ENCODE assay signal across 1 cellular context in the genomic region with DNA sequence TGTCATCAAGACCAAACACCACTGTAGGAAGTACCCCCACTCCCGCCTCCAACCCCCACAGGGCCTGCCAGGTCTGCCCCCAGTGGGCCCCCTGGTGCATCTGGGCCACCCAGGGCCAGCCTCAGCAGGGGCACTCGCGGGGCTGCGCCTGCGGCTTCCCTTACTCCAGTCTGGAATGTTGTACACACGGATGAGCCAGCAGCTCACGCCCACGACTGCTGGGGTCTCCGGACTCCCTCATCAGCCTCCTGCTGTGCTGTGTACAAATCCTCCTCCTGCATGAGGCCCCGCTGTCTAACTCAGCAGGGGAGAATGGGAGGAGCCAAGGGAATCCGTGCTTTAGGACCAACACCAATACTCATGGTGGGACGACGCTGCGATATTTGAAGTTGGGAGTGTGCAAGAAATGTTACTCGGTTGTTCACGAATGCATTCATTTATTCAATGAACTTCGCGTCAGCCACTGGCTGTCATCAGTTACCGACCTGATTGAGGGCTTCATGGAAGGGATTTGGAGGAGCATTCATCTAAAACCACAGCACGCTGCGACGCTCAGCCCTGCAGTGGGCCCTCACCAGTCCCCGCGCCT.
A peak's percentile ranks its signal among the peaks of the same experiment; 100 is the strongest.
TF ChIP-seq lines count a peak whose summit lies in the region.

No MANE protein-coding gene starts in this region.

TF ChIP-seq in HepG2, 621 proteins besides CTCF, POLR2A, EP300 and RAD21 (continued from another document and continues in another):
- TF ChIP-seq, protein P1, sequence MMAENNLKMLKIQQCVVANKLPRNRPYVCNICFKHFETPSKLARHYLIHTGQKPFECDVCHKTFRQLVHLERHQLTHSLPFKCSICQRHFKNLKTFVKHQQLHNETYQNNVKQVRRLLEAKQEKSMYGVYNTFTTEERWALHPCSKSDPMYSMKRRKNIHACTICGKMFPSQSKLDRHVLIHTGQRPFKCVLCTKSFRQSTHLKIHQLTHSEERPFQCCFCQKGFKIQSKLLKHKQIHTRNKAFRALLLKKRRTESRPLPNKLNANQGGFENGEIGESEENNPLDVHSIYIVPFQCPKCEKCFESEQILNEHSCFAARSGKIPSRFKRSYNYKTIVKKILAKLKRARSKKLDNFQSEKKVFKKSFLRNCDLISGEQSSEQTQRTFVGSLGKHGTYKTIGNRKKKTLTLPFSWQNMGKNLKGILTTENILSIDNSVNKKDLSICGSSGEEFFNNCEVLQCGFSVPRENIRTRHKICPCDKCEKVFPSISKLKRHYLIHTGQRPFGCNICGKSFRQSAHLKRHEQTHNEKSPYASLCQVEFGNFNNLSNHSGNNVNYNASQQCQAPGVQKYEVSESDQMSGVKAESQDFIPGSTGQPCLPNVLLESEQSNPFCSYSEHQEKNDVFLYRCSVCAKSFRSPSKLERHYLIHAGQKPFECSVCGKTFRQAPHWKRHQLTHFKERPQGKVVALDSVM (CRISPR knock-in tag; IDR thresholded peaks at IDR 0.05), result peak; percentile 92
- TF ChIP-seq SP2 (CRISPR knock-in tag; IDR thresholded peaks at IDR 0.05), result no peak
- TF ChIP-seq, protein P2, sequence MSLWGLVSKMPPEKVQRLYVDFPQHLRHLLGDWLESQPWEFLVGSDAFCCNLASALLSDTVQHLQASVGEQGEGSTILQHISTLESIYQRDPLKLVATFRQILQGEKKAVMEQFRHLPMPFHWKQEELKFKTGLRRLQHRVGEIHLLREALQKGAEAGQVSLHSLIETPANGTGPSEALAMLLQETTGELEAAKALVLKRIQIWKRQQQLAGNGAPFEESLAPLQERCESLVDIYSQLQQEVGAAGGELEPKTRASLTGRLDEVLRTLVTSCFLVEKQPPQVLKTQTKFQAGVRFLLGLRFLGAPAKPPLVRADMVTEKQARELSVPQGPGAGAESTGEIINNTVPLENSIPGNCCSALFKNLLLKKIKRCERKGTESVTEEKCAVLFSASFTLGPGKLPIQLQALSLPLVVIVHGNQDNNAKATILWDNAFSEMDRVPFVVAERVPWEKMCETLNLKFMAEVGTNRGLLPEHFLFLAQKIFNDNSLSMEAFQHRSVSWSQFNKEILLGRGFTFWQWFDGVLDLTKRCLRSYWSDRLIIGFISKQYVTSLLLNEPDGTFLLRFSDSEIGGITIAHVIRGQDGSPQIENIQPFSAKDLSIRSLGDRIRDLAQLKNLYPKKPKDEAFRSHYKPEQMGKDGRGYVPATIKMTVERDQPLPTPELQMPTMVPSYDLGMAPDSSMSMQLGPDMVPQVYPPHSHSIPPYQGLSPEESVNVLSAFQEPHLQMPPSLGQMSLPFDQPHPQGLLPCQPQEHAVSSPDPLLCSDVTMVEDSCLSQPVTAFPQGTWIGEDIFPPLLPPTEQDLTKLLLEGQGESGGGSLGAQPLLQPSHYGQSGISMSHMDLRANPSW (CRISPR knock-in tag; IDR thresholded peaks at IDR 0.05; ENCODE audit: borderline replicate concordance), result no peak
- TF ChIP-seq, protein P3, sequence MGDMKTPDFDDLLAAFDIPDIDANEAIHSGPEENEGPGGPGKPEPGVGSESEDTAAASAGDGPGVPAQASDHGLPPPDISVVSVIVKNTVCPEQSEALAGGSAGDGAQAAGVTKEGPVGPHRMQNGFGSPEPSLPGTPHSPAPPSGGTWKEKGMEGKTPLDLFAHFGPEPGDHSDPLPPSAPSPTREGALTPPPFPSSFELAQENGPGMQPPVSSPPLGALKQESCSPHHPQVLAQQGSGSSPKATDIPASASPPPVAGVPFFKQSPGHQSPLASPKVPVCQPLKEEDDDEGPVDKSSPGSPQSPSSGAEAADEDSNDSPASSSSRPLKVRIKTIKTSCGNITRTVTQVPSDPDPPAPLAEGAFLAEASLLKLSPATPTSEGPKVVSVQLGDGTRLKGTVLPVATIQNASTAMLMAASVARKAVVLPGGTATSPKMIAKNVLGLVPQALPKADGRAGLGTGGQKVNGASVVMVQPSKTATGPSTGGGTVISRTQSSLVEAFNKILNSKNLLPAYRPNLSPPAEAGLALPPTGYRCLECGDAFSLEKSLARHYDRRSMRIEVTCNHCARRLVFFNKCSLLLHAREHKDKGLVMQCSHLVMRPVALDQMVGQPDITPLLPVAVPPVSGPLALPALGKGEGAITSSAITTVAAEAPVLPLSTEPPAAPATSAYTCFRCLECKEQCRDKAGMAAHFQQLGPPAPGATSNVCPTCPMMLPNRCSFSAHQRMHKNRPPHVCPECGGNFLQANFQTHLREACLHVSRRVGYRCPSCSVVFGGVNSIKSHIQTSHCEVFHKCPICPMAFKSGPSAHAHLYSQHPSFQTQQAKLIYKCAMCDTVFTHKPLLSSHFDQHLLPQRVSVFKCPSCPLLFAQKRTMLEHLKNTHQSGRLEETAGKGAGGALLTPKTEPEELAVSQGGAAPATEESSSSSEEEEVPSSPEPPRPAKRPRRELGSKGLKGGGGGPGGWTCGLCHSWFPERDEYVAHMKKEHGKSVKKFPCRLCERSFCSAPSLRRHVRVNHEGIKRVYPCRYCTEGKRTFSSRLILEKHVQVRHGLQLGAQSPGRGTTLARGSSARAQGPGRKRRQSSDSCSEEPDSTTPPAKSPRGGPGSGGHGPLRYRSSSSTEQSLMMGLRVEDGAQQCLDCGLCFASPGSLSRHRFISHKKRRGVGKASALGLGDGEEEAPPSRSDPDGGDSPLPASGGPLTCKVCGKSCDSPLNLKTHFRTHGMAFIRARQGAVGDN (CRISPR knock-in tag; IDR thresholded peaks at IDR 0.05), result no peak
- TF ChIP-seq, protein P4, sequence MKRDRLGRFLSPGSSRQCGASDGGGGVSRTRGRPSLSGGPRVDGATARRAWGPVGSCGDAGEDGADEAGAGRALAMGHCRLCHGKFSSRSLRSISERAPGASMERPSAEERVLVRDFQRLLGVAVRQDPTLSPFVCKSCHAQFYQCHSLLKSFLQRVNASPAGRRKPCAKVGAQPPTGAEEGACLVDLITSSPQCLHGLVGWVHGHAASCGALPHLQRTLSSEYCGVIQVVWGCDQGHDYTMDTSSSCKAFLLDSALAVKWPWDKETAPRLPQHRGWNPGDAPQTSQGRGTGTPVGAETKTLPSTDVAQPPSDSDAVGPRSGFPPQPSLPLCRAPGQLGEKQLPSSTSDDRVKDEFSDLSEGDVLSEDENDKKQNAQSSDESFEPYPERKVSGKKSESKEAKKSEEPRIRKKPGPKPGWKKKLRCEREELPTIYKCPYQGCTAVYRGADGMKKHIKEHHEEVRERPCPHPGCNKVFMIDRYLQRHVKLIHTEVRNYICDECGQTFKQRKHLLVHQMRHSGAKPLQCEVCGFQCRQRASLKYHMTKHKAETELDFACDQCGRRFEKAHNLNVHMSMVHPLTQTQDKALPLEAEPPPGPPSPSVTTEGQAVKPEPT (CRISPR knock-in tag; IDR thresholded peaks at IDR 0.05; ENCODE audit: low read depth), result no peak
- no peak; the same call in 1 of the 2 replicates for TF ChIP-seq ZBTB42 (CRISPR knock-in tag; IDR thresholded peaks at IDR 0.05)
- TF ChIP-seq KLF12 (CRISPR knock-in tag; IDR thresholded peaks at IDR 0.05; ENCODE audit: borderline replicate concordance), result no peak
- no peak; the same call in 1 of the 2 replicates for TF ChIP-seq RXRB (CRISPR knock-in tag; IDR thresholded peaks at IDR 0.05; ENCODE audit: borderline replicate concordance)
- no peak for TF ChIP-seq MED13 (CRISPR knock-in tag; IDR thresholded peaks at IDR 0.05)
- peak; percentile 14 for TF ChIP-seq KDM2A (CRISPR knock-in tag; IDR thresholded peaks at IDR 0.05; ENCODE audit: borderline replicate concordance, low read depth)
- TF ChIP-seq, protein P5, sequence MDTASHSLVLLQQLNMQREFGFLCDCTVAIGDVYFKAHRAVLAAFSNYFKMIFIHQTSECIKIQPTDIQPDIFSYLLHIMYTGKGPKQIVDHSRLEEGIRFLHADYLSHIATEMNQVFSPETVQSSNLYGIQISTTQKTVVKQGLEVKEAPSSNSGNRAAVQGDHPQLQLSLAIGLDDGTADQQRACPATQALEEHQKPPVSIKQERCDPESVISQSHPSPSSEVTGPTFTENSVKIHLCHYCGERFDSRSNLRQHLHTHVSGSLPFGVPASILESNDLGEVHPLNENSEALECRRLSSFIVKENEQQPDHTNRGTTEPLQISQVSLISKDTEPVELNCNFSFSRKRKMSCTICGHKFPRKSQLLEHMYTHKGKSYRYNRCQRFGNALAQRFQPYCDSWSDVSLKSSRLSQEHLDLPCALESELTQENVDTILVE (CRISPR knock-in tag; IDR thresholded peaks at IDR 0.05), result no peak
- no peak for TF ChIP-seq ZNF780A (CRISPR knock-in tag; IDR thresholded peaks at IDR 0.05)
- peak; percentile 56 for TF ChIP-seq PTBP1 (IDR thresholded peaks at IDR 0.05; ENCODE audit: low read depth, low read length, poor library complexity, severe bottlenecking)
- TF ChIP-seq IRF2 (CRISPR knock-in tag; IDR thresholded peaks at IDR 0.05), result no peak; the same call in 1 of the 2 replicates
- TF ChIP-seq ZNF367 (CRISPR knock-in tag; IDR thresholded peaks at IDR 0.05; ENCODE audit: borderline replicate concordance), result no peak
- peak; percentile 52; the same call in 1 of the 2 replicates for TF ChIP-seq HIVEP1 (CRISPR knock-in tag; IDR thresholded peaks at IDR 0.05)
- TF ChIP-seq ZNF720 (CRISPR knock-in tag; IDR thresholded peaks at IDR 0.05), result no peak
- no peak for TF ChIP-seq CEBPB (IDR thresholded peaks at IDR 0.05; ENCODE audit: borderline replicate concordance, low read depth, low read length)
- TF ChIP-seq HNF4A (CRISPR knock-in tag; IDR thresholded peaks at IDR 0.05), result 0 out of 2 replicates have a peak, but pooled peaks have one; percentile 3
- no peak for TF ChIP-seq MEF2D (CRISPR knock-in tag; IDR thresholded peaks at IDR 0.05)
- no peak for TF ChIP-seq ZNF225 (CRISPR knock-in tag; IDR thresholded peaks at IDR 0.05)
- TF ChIP-seq ZMYM3 (CRISPR knock-in tag; IDR thresholded peaks at IDR 0.05), result 0 out of 2 replicates have a peak, but pooled peaks have one; percentile 29
- TF ChIP-seq ZNF224 (CRISPR knock-in tag; IDR thresholded peaks at IDR 0.05), result no peak
- TF ChIP-seq, protein P6, sequence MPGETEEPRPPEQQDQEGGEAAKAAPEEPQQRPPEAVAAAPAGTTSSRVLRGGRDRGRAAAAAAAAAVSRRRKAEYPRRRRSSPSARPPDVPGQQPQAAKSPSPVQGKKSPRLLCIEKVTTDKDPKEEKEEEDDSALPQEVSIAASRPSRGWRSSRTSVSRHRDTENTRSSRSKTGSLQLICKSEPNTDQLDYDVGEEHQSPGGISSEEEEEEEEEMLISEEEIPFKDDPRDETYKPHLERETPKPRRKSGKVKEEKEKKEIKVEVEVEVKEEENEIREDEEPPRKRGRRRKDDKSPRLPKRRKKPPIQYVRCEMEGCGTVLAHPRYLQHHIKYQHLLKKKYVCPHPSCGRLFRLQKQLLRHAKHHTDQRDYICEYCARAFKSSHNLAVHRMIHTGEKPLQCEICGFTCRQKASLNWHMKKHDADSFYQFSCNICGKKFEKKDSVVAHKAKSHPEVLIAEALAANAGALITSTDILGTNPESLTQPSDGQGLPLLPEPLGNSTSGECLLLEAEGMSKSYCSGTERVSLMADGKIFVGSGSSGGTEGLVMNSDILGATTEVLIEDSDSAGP (CRISPR knock-in tag; IDR thresholded peaks at IDR 0.05; ENCODE audit: borderline replicate concordance), result 0 out of 2 replicates have a peak, but pooled peaks have one; percentile 75
- TF ChIP-seq RFX5 (IDR thresholded peaks at IDR 0.05; ENCODE audit: low read depth, low read length), result peak; percentile 85
- TF ChIP-seq ZNF34 (CRISPR knock-in tag; IDR thresholded peaks at IDR 0.05; ENCODE audit: borderline replicate concordance), result no peak
- no peak for TF ChIP-seq ZNF737 (CRISPR knock-in tag; IDR thresholded peaks at IDR 0.05; ENCODE audit: borderline replicate concordance)
- TF ChIP-seq ZNF563 (CRISPR knock-in tag; IDR thresholded peaks at IDR 0.05), result no peak
- no peak for TF ChIP-seq ZNF557 (CRISPR knock-in tag; IDR thresholded peaks at IDR 0.05)
- 0 out of 2 replicates have a peak, but pooled peaks have one; percentile 13 for TF ChIP-seq ZBTB20 (CRISPR knock-in tag; IDR thresholded peaks at IDR 0.05; ENCODE audit: borderline replicate concordance, low read depth)
- no peak for TF ChIP-seq ZNF326 (CRISPR knock-in tag; IDR thresholded peaks at IDR 0.05; ENCODE audit: borderline replicate concordance)
- TF ChIP-seq ZNF75D (CRISPR knock-in tag; IDR thresholded peaks at IDR 0.05; ENCODE audit: borderline replicate concordance), result peak; percentile 74; the same call in 1 of the 2 replicates
- no peak for TF ChIP-seq MBNL3 (CRISPR knock-in tag; conservative IDR thresholded peaks at IDR 0.05)
- 0 out of 3 replicates have a peak, but pooled peaks have one; percentile 2 for TF ChIP-seq MXI1 (IDR thresholded peaks at IDR 0.05; ENCODE audit: borderline replicate concordance, low read depth, low read length)
- no peak for TF ChIP-seq FOXM1 (CRISPR knock-in tag; IDR thresholded peaks at IDR 0.05)
- TF ChIP-seq ZNF781 (CRISPR knock-in tag; IDR thresholded peaks at IDR 0.05; ENCODE audit: borderline replicate concordance, not compliant biosample characterization), result no peak
- no peak for TF ChIP-seq MAZ (IDR thresholded peaks at IDR 0.05; ENCODE audit: borderline replicate concordance, low read depth, low read length)
- TF ChIP-seq MAZ (CRISPR knock-in tag; IDR thresholded peaks at IDR 0.05; ENCODE audit: low read depth), result no peak; the same call in 1 of the 2 replicates
- no peak for TF ChIP-seq ZBTB8A (CRISPR knock-in tag; IDR thresholded peaks at IDR 0.05; ENCODE audit: borderline replicate concordance, low read depth)
- no peak for TF ChIP-seq PHF5A (CRISPR knock-in tag; IDR thresholded peaks at IDR 0.05; ENCODE audit: low read depth, unreplicated experiment)
- TF ChIP-seq, protein P7, sequence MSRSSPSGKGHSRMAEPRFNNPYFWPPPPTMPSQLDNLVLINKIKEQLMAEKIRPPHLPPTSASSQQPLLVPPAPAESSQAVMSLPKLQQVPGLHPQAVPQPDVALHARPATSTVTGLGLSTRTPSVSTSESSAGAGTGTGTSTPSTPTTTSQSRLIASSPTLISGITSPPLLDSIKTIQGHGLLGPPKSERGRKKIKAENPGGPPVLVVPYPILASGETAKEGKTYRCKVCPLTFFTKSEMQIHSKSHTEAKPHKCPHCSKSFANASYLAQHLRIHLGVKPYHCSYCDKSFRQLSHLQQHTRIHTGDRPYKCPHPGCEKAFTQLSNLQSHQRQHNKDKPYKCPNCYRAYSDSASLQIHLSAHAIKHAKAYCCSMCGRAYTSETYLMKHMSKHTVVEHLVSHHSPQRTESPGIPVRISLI (CRISPR knock-in tag; IDR thresholded peaks at IDR 0.05; ENCODE audit: borderline replicate concordance), result no peak
- peak; percentile 31; the same call in 1 of the 2 replicates for TF ChIP-seq DPF2 (CRISPR knock-in tag; IDR thresholded peaks at IDR 0.05; ENCODE audit: borderline replicate concordance, low read depth)
- TF ChIP-seq, protein P8, sequence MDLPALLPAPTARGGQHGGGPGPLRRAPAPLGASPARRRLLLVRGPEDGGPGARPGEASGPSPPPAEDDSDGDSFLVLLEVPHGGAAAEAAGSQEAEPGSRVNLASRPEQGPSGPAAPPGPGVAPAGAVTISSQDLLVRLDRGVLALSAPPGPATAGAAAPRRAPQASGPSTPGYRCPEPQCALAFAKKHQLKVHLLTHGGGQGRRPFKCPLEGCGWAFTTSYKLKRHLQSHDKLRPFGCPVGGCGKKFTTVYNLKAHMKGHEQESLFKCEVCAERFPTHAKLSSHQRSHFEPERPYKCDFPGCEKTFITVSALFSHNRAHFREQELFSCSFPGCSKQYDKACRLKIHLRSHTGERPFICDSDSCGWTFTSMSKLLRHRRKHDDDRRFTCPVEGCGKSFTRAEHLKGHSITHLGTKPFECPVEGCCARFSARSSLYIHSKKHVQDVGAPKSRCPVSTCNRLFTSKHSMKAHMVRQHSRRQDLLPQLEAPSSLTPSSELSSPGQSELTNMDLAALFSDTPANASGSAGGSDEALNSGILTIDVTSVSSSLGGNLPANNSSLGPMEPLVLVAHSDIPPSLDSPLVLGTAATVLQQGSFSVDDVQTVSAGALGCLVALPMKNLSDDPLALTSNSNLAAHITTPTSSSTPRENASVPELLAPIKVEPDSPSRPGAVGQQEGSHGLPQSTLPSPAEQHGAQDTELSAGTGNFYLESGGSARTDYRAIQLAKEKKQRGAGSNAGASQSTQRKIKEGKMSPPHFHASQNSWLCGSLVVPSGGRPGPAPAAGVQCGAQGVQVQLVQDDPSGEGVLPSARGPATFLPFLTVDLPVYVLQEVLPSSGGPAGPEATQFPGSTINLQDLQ (CRISPR knock-in tag; IDR thresholded peaks at IDR 0.05), result no peak
